20 cellular contexts compared by ENCODE assay signal in genomic region chr1:100700586-100700985, GRCh38. TPM values are rescaled to one million over a fixed set of nuclear protein-coding genes. Genes with fewer than 3 reads are reported as not detected.
DNase-seq lines count a peak whose midpoint lies in the region; ATAC-seq, FAIRE-seq and TF ChIP-seq lines count a peak whose summit lies in the region.
"Had no signal": no experiment of that assay in that cellular context is flagged by ENCODE, and none has a peak within 500 bp of the region (broad histone marks: within the 10 kb centered on the region; RNA-seq: fewer than 3 reads in every experiment).

No MANE protein-coding gene starts in this region.

- H3K27me3 ChIP-seq in astrocyte (ENCODE audit: insufficient read depth, low read length), result no peaks in the 10 kb centered on the region
- no peaks in the 10 kb centered on the region for H3K27me3 ChIP-seq in smooth muscle cell (ENCODE audit: low read depth)
- H3K27me3 ChIP-seq: Peyer's patch had no signal

- H3F3A ChIP-seq in smooth muscle cell (ENCODE audit: low read depth), result no peaks in the 10 kb centered on the region

- no peaks in the 10 kb centered on the region for H3K9me3 Mint-ChIP-seq in astrocyte (ENCODE audit: unreplicated experiment)

- no peaks in the 10 kb centered on the region for H3K9me3 ChIP-seq in astrocyte (ENCODE audit: insufficient read depth, low read depth, low read length)
- no peaks in the 10 kb centered on the region for H3K9me3 ChIP-seq in smooth muscle cell (replicated peaks; ENCODE audit: low read depth)
- H3K9me3 ChIP-seq: HAP-1, Peyer's patch had no signal

- H3K4me1 ChIP-seq in astrocyte (ENCODE audit: insufficient read depth, low read length), result peaks cover 8% of the 10 kb centered on the region
- no peaks in the 10 kb centered on the region for H3K4me1 ChIP-seq in smooth muscle cell (ENCODE audit: low read depth)
- H3K4me1 ChIP-seq: HAP-1, Peyer's patch had no signal

- no peaks in the 10 kb centered on the region for H3K27me3 Mint-ChIP-seq in astrocyte (ENCODE audit: low read depth, unreplicated experiment)

- H3K9ac ChIP-seq in astrocyte (ENCODE audit: low read length) (no peak overlapping the region), smooth muscle cell (ENCODE audit: low read depth) (no peak overlapping the region)

- DNase-seq in EL (peak; percentile 30), M059J (ENCODE audit: low read depth) (peak; percentile 59), astrocyte (ENCODE audit: low read depth) (peak; percentile 24), smooth muscle cell (lab: John Stamatoyannopoulos, UW; ENCODE audit: unreplicated experiment) (no peak), NOMO-1 treated with DMSO at 0.1 percent for 48 hours (lab: John Stamatoyannopoulos, UW; ENCODE audit: unreplicated experiment) (no peak), HK-2 (ENCODE audit: unreplicated experiment) (no peak)
- DNase-seq: AML-193, NCI-H1417 treated with DMSO at 0.1 percent for 48 hours, NCI-H187 treated with DMSO at 0.1 percent for 48 hours, NCI-H2227 treated with DMSO at 0.1 percent for 48 hours, NCI-H524, Peyer's patch, T-helper 17 cell had no signal

- peaks cover 3% of the 10 kb centered on the region for H3K4me1 Mint-ChIP-seq in astrocyte (ENCODE audit: low read depth, unreplicated experiment)
- H3K4me1 Mint-ChIP-seq: CD14-positive monocyte, T-helper 17 cell had no signal

- 71% methylated on average over 4 of the region's 4 CpGs for WGBS in smooth muscle cell (ENCODE audit: low lambda C conversion rate)

- no peak for ATAC-seq in GM21423 (IDR thresholded peaks at IDR 0.05; ENCODE audit: unreplicated experiment)
- ATAC-seq: K562, T-helper 17 cell had no signal

- no peak overlapping the region for H3K27ac Mint-ChIP-seq in astrocyte (ENCODE audit: unreplicated experiment)
- H3K27ac Mint-ChIP-seq: CD14-positive monocyte, T-helper 17 cell had no signal

- H3K4me3 Mint-ChIP-seq in astrocyte (ENCODE audit: unreplicated experiment), result no peak overlapping the region
- H3K4me3 Mint-ChIP-seq: CD14-positive monocyte, T-helper 17 cell had no signal

- no peak for TF ChIP-seq CTCF in astrocyte (IDR thresholded peaks at IDR 0.05; ENCODE audit: insufficient read depth, low read depth, low read length)
- TF ChIP-seq CTCF in smooth muscle cell (IDR thresholded peaks at IDR 0.05; ENCODE audit: borderline replicate concordance, insufficient read depth, poor library complexity, severe bottlenecking), result no peak

- H4K20me1 ChIP-seq in astrocyte (ENCODE audit: insufficient read depth, low read length) (no peaks in the 10 kb centered on the region), smooth muscle cell (ENCODE audit: low read depth) (no peaks in the 10 kb centered on the region)

- no peak for FAIRE-seq in astrocyte (lab: Jason Lieb, UNC)
- FAIRE-seq: GM12892, GM18507, K562 had no signal

- H3K36me3 ChIP-seq in astrocyte (ENCODE audit: insufficient read depth, low read length) (no peaks in the 10 kb centered on the region), smooth muscle cell (ENCODE audit: low read depth) (no peaks in the 10 kb centered on the region)
- H3K36me3 ChIP-seq: HAP-1, Peyer's patch had no signal

- H3K27ac ChIP-seq in astrocyte (ENCODE audit: low read depth, low read length), result no peak overlapping the region
- H3K27ac ChIP-seq in smooth muscle cell (ENCODE audit: low read depth), result no peak overlapping the region
- H3K27ac ChIP-seq: Peyer's patch had no signal

- H3K4me3 ChIP-seq in astrocyte (ENCODE audit: insufficient read depth, low read depth, low read length), result no peak overlapping the region
- no peak overlapping the region for H3K4me3 ChIP-seq in smooth muscle cell
- H3K4me3 ChIP-seq: HAP-1, K562, Peyer's patch had no signal

- H2AFZ ChIP-seq in astrocyte (ENCODE audit: low read depth, low read length) (no peak overlapping the region), smooth muscle cell (ENCODE audit: low read depth) (no peak overlapping the region)

- no peaks in the 10 kb centered on the region for H3K36me3 Mint-ChIP-seq in astrocyte (ENCODE audit: low read depth, unreplicated experiment)
- H3K36me3 Mint-ChIP-seq: CD14-positive monocyte had no signal

- H3K79me2 ChIP-seq in astrocyte (ENCODE audit: insufficient read depth, low read length) (no peaks in the 10 kb centered on the region), smooth muscle cell (ENCODE audit: low read depth) (no peaks in the 10 kb centered on the region)

- H3K4me2 ChIP-seq in astrocyte (ENCODE audit: low read length) (peak overlapping the region; percentile 1), smooth muscle cell (peak overlapping the region; percentile 8)

RNA-seq across cellular contexts. Expression of gene VCAM1, which starts 19.0 kb away (rescaled TPM):
- 2.8 and 5.0 TPM in 2 replicates for total RNA-seq in M059J (2014; rRNA removed; shearing (Covaris generic))
- 3.2 and 4.6 TPM in 2 replicates for total RNA-seq in astrocyte
- total RNA-seq in smooth muscle cell, result 105 and 127 TPM in 2 replicates
- 48.6 and 63.8 TPM in 2 replicates for polyA plus RNA-seq in smooth muscle cell
- total RNA-seq: SK-MEL-5, T-helper 17 cell had no signal
- polyA plus RNA-seq: CD14-positive monocyte had no signal

Comparison
In these comparisons a context has a peak if more than half of its experiments do, and no peak if none do; other contexts are left out.
1. DNase-seq: peak in EL (single experiment), M059J (single experiment) and astrocyte (single experiment); none in smooth muscle cell (single experiment), NOMO-1 treated with DMSO at 0.1 percent for 48 hours (single experiment) and HK-2 (single experiment).
2. RNA of gene VCAM1, which starts 19.0 kb away (total RNA-seq): 105 to 127 TPM in smooth muscle cell; 2.8 to 5.0 TPM in M059J and 3.2 to 4.6 TPM in astrocyte; every median in the first group is over 10 times any median in the second.